ENCODE assay signal across 34 cellular contexts in genomic region chr14:37013116-37013515, GRCh38.
"Had no signal": no experiment of that assay in that cellular context is flagged by ENCODE, and none has a peak within 500 bp of the region (broad histone marks: within the 10 kb centered on the region; RNA-seq: fewer than 3 reads in every experiment).

No MANE protein-coding gene starts in this region.

- H3K4me3 ChIP-seq: adrenal gland, body of pancreas, breast epithelium, Peyer's patch, SK-N-MC had no signal

- ATAC-seq: activated CD4-positive, alpha-beta T cell treated with anti-CD3 and anti-CD28 coated beads for 36 hours; activated CD4-positive, CD25-positive, alpha-beta regulatory T cell treated with anti-CD3 and anti-CD28 coated beads, Interleukin-2, amount 50 U/mL, for 24 hours; activated CD8-positive, alpha-beta T cell treated with anti-CD3 and anti-CD28 coated beads, Interleukin-2, amount 10 ng/mL, durations not matched to agents 7 days and 5 days; activated naive CD4-positive, alpha-beta T cell treated with anti-CD3 and anti-CD28 coated beads, Interleukin-2, amount 50 U/mL, for 72 hours; activated T-cell treated with anti-CD3 and anti-CD28 coated beads, Interleukin-2, amount 50 U/mL, for 4 hours; body of pancreas; PC-3; Right ventricle myocardium inferior; WTC11 had no signal

- H3K36me3 ChIP-seq: adrenal gland, breast epithelium, Peyer's patch had no signal

- H3K4me2 ChIP-seq: KMS-11 had no signal

- H3K9ac ChIP-seq: KMS-11 had no signal

- DNase-seq: activated CD4-positive, alpha-beta T cell treated with anti-CD3 and anti-CD28 coated beads for 36 hours; activated CD4-positive, alpha-beta T cell treated with anti-CD3 and anti-CD28 coated beads, Interleukin-2, amount 10 ng/mL, durations not matched to agents 7 days and 5 days; activated CD4-positive, alpha-beta T cell treated with anti-CD3 and anti-CD28 coated beads, Interleukin-2, amount 50 U/mL, for 48 hours; activated CD8-positive, alpha-beta T cell treated with anti-CD3 and anti-CD28 coated beads, Interleukin-2, amount 10 ng/mL, durations not matched to agents 7 days and 5 days; activated gamma-delta T cell treated with Interleukin-2 at 50 U/mL for 16 hours; activated naive CD4-positive, alpha-beta T cell treated with anti-CD3 and anti-CD28 coated beads for 36 hours; activated T-cell treated with anti-CD3 and anti-CD28 coated beads, Interleukin-2, amount 50 U/mL, for 4 hours; adrenal gland; body of pancreas; MM.1S; MV-4-11; NCI-H1092; NCI-H1436 treated with DMSO at 0.1 percent for 48 hours; NCI-H187 treated with DMSO at 0.1 percent for 48 hours; NCI-H2081; NCI-H2171; NCI-H226; NCI-H446 treated with DMSO at 0.1 percent for 48 hours; NCI-H524; NCI-H69; NCI-H82; NK-92 treated with Interleukin-12 subunit alpha and Interleukin-12 subunit beta, amount 100 ng/mL, for 24 hours; PC-3; Peyer's patch; RPMI8226 had no signal

- H3K27ac ChIP-seq: adrenal gland, body of pancreas, breast epithelium, KMS-11, Peyer's patch, SK-N-MC had no signal

- FAIRE-seq: astrocyte, TTC549 had no signal

- H3K9me3 ChIP-seq: adrenal gland, body of pancreas, breast epithelium, Peyer's patch had no signal

- H3K4me1 ChIP-seq: adrenal gland, body of pancreas, breast epithelium, Peyer's patch had no signal

- H3K27me3 ChIP-seq: adrenal gland, body of pancreas, breast epithelium, Peyer's patch had no signal
